24 cellular contexts compared by ENCODE assay signal in the genomic region with DNA sequence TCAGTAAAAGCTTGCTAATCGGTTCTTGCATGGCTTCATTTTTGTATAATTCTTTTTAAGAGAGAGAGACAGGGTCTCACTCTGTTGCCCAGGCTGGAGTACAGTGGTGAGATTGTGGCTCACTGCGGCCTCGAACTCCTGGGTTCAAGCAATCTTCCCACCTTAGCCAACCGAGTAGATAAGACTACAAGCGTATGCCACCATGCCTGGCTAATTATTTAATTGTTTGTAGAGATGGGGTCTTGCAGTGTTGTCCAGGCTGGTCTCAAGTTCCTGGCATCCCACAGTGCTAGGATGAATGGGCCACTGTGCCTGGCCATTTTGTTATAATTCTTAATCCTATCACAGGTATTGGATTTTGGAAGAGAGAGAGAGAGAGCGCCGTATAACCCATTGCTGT. TPM values are rescaled to one million over a fixed set of nuclear protein-coding genes. Genes with fewer than 3 reads are reported as not detected.
"Had no signal": no experiment of that assay in that cellular context is flagged by ENCODE, and none has a peak within 500 bp of the region (broad histone marks: within the 10 kb centered on the region; RNA-seq: fewer than 3 reads in every experiment).

No MANE protein-coding gene starts in this region.

- ATAC-seq: activated CD4-positive, CD25-positive, alpha-beta regulatory T cell treated with anti-CD3 and anti-CD28 coated beads, Interleukin-2, amount 50 U/mL, for 24 hours; activated CD8-positive, alpha-beta memory T cell treated with anti-CD3 and anti-CD28 coated beads, Interleukin-2, amount 10 ng/mL, durations not matched to agents 7 days and 5 days; mucosa of descending colon; stimulated activated naive CD8-positive, alpha-beta T cell treated with anti-CD3 and anti-CD28 coated beads, Interleukin-15, amount 100 ng/mL, for 72 hours had no signal

- H3K27ac ChIP-seq: epithelial cell of prostate, prostate gland, right atrium auricular region, suprapubic skin, transverse colon, uterus had no signal

- H3K9ac ChIP-seq: SK-N-SH had no signal

- H3K27ac Mint-ChIP-seq: activated CD8-positive, alpha-beta memory T cell treated with anti-CD3 and anti-CD28 coated beads, Interleukin-2, amount 10 ng/mL, durations not matched to agents 7 days and 5 days; memory B cell had no signal

- H3K4me3 ChIP-seq: mucosa of descending colon, prostate gland, right atrium auricular region, suprapubic skin, transverse colon, uterus had no signal

- H3K27me3 Mint-ChIP-seq: activated CD8-positive, alpha-beta memory T cell treated with anti-CD3 and anti-CD28 coated beads, Interleukin-2, amount 10 ng/mL, durations not matched to agents 7 days and 5 days; memory B cell; naive B cell; stimulated activated naive CD8-positive, alpha-beta T cell treated with anti-CD3 and anti-CD28 coated beads, Interleukin-15, amount 100 ng/mL, for 72 hours had no signal

- H3K4me1 ChIP-seq: prostate gland, right atrium auricular region, suprapubic skin, transverse colon, uterus had no signal

- H3K9me3 ChIP-seq: mucosa of descending colon, prostate gland, right atrium auricular region, SK-N-SH, suprapubic skin, transverse colon, uterus had no signal

- DNase-seq: activated CD4-positive, alpha-beta T cell treated with anti-CD3 and anti-CD28 coated beads, Interleukin-2, amount 50 U/mL, for 1 hour; activated CD8-positive, alpha-beta memory T cell treated with anti-CD3 and anti-CD28 coated beads, Interleukin-2, amount 10 ng/mL, durations not matched to agents 7 days and 5 days; activated gamma-delta T cell; activated T-cell treated with anti-CD3 and anti-CD28 coated beads, Interleukin-2, amount 50 U/mL, for 1 hour; amniotic stem cell; dermis blood vessel endothelial cell; foreskin fibroblast; mucosa of descending colon; naive B cell; SK-N-SH; stimulated activated CD4-positive, alpha-beta T cell treated with anti-CD3 and anti-CD28 coated beads, Interleukin-2, amount 100 ng/mL, for 24 hours; stimulated activated naive CD8-positive, alpha-beta T cell treated with anti-CD3 and anti-CD28 coated beads, Interleukin-15, amount 100 ng/mL, for 72 hours; T-helper 9 cell; transverse colon; uterus had no signal

- H3K27me3 ChIP-seq: right atrium auricular region, suprapubic skin, transverse colon, uterus had no signal

- H3K9me3 Mint-ChIP-seq: memory B cell; naive B cell; stimulated activated naive CD8-positive, alpha-beta T cell treated with anti-CD3 and anti-CD28 coated beads, Interleukin-15, amount 100 ng/mL, for 72 hours had no signal

- H3K36me3 ChIP-seq: prostate gland, right atrium auricular region, suprapubic skin, transverse colon, uterus had no signal

- H3K4me3 Mint-ChIP-seq: activated CD8-positive, alpha-beta memory T cell treated with anti-CD3 and anti-CD28 coated beads, Interleukin-2, amount 10 ng/mL, durations not matched to agents 7 days and 5 days; memory B cell; naive B cell; stimulated activated naive CD8-positive, alpha-beta T cell treated with anti-CD3 and anti-CD28 coated beads, Interleukin-15, amount 100 ng/mL, for 72 hours had no signal

RNA-seq across cellular contexts. Expression of a gene that starts 29.8 kb away (rescaled TPM):
- total RNA-seq: activated CD8-positive, alpha-beta memory T cell treated with anti-CD3 and anti-CD28 coated beads, Interleukin-2, amount 10 ng/mL, durations not matched to agents 7 days and 5 days; cardiac septum; dermis blood vessel endothelial cell; glomerular endothelial cell; osteocyte had no signal
- polyA plus RNA-seq: SK-N-SH had no signal
